ENCODE assay signal across 19 cellular contexts in the genomic region with DNA sequence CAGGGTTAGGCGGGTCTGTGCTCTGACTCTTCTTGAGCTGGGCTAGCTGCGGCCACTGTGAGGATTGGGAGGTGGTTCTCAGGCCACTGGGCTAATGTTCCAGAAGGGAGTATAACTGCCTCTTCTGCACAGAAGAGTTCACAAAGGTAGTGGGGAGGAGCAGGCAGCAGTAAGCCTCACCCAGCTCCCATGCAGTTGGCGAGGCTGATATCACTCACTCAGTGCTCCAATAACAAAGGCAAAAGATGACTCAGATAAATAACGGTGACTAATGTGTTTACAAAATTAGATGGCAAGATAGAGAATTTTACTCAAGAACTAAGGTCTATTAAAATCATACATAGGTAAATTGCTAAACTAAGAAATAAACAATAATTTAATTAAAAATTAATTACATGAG.
DNase-seq lines count a peak whose midpoint lies in the region; ATAC-seq, FAIRE-seq and TF ChIP-seq lines count a peak whose summit lies in the region.
"Had no signal": no experiment of that assay in that cellular context is flagged by ENCODE, and none has a peak within 500 bp of the region (broad histone marks: within the 10 kb centered on the region; RNA-seq: fewer than 3 reads in every experiment).

No MANE protein-coding gene starts in this region.

- ATAC-seq in HG03432 (IDR thresholded peaks at IDR 0.05; ENCODE audit: unreplicated experiment) = peak; percentile 12
- ATAC-seq in WTC11 = no peak
- no peak for ATAC-seq in psoas muscle
- ATAC-seq: HepG2 had no signal

- no peak overlapping the region for H3K4me3 ChIP-seq in SJSA1
- no peak overlapping the region for H3K4me3 ChIP-seq in endothelial cell of umbilical vein (replicated peaks in 1 of 3; ENCODE audit: insufficient read depth in 1 of 3, low read depth in 1 of 3, low read length in 3 of 3)
- H3K4me3 ChIP-seq in psoas muscle = no peak overlapping the region

- H3K4me1 Mint-ChIP-seq in WTC11 = no peaks in the 10 kb centered on the region
- H3K4me1 Mint-ChIP-seq: CD14-positive monocyte, H9 had no signal

- WGBS in psoas muscle, 3 donors = 93 to 94% (median 94%) methylated on average over 4 of the region's 4 CpGs

- CTCF ChIA-PET in endothelial cell of umbilical vein (lab: Charles Lee) = no interaction called here
- CTCF ChIA-PET in WTC11 (lab: Charles Lee) = no interaction called here

- POLR2A ChIA-PET in endothelial cell of umbilical vein (lab: Charles Lee) (no interaction called here), WTC11 (lab: Charles Lee) (no interaction called here)

- BruUV-seq in endothelial cell of umbilical vein (replicated peaks; lab: Mats Ljungman, UMichigan) = no TSS peak

- peaks cover 23% of the 10 kb centered on the region for H3K9me3 Mint-ChIP-seq in WTC11

- H3K36me3 Mint-ChIP-seq in WTC11 = no peaks in the 10 kb centered on the region

- H3K9me3 ChIP-seq in SJSA1 (replicated peaks) (no peaks in the 10 kb centered on the region), endothelial cell of umbilical vein (replicated peaks; ENCODE audit: control insufficient read depth, insufficient read depth, low read length) (no peaks in the 10 kb centered on the region), psoas muscle (no peaks in the 10 kb centered on the region)

- peak overlapping the region; percentile 53 for H2AFZ ChIP-seq in endothelial cell of umbilical vein (ENCODE audit: low read depth, low read length)

- TF ChIP-seq CTCF in endothelial cell of umbilical vein (IDR thresholded peaks at IDR 0.05; ENCODE audit: extremely low read depth in 1 of 2, insufficient read depth in 1 of 2, low read depth in 1 of 2, low read length in 2 of 2) = no peak
- TF ChIP-seq CTCF in WTC11 (IDR thresholded peaks at IDR 0.05) = no peak
- no peak for TF ChIP-seq CTCF in psoas muscle (IDR thresholded peaks at IDR 0.05)

- no peak overlapping the region for H3K4me2 ChIP-seq in endothelial cell of umbilical vein (ENCODE audit: insufficient read depth, low read length)
- H3K4me2 ChIP-seq: KMS-11 had no signal

- H3K9me1 ChIP-seq in endothelial cell of umbilical vein (replicated peaks; ENCODE audit: control insufficient read depth, extremely low read depth, insufficient read depth, low read length) = no peaks in the 10 kb centered on the region

- H3K27ac ChIP-seq in SJSA1 = no peak overlapping the region
- no peak overlapping the region for H3K27ac ChIP-seq in endothelial cell of umbilical vein (ENCODE audit: insufficient read depth, low read depth, low read length)
- H3K27ac ChIP-seq in psoas muscle = no peak overlapping the region
- H3K27ac ChIP-seq: KMS-11, RWPE1 had no signal

- no peak for TF ChIP-seq POLR2A in endothelial cell of umbilical vein (IDR thresholded peaks at IDR 0.05; ENCODE audit: low read depth, low read length)

- intact Hi-C loops in endothelial cell of umbilical vein (cut with micrococcal nuclease) = no loop called here
- intact Hi-C loops in psoas muscle (cut with DNase I) = no loop called here

- H3K9ac ChIP-seq in endothelial cell of umbilical vein (replicated peaks; ENCODE audit: extremely low read depth, insufficient read depth, low read length) = no peak overlapping the region
- H3K9ac ChIP-seq: KMS-11 had no signal

- no peaks in the 10 kb centered on the region for H3K27me3 Mint-ChIP-seq in WTC11 (ENCODE audit: low read depth)

- no peaks in the 10 kb centered on the region for H3K27me3 ChIP-seq in SJSA1 (replicated peaks)
- H3K27me3 ChIP-seq in endothelial cell of umbilical vein (ENCODE audit: control insufficient read depth in 2 of 2, insufficient read depth in 2 of 2, low read length in 2 of 2) = no peaks in the 10 kb centered on the region
- H3K27me3 ChIP-seq in psoas muscle (ENCODE audit: insufficient read depth in 3 of 3, low read length in 2 of 3) = no peaks in the 10 kb centered on the region

- H3K36me3 ChIP-seq in SJSA1 = no peaks in the 10 kb centered on the region
- H3K36me3 ChIP-seq in endothelial cell of umbilical vein (ENCODE audit: control insufficient read depth in 2 of 2, extremely low read depth in 1 of 2, insufficient read depth in 2 of 2, low read length in 2 of 2) = no peaks in the 10 kb centered on the region
- no peaks in the 10 kb centered on the region for H3K36me3 ChIP-seq in psoas muscle (ENCODE audit: insufficient read depth in 1 of 2, low read depth in 1 of 2)

- no peaks in the 10 kb centered on the region for H4K20me1 ChIP-seq in endothelial cell of umbilical vein (replicated peaks; ENCODE audit: control insufficient read depth, extremely low read depth, insufficient read depth, low read length)

- DNase-seq in SJSA1 (ENCODE audit: low read depth in 1 of 2, low spot score in 2 of 2) (peak; percentile 42 to 53), endothelial cell of umbilical vein (ENCODE audit: low read depth, low spot score) (peak; percentile 18), WTC11 (ENCODE audit: low spot score) (no peak), T-helper 1 cell (no peak), NCI-H510A treated with DMSO at 0.1 percent for 48 hours (lab: John Stamatoyannopoulos, UW) (no peak), psoas muscle (no peak)
- DNase-seq: EL, H9, NCI-H1092 treated with DMSO at 0.1 percent for 48 hours, NCI-H1694 treated with DMSO at 0.1 percent for 48 hours, NCI-H2107, NCI-H226, NCI-H69 had no signal

- no peak overlapping the region for H3K4me3 Mint-ChIP-seq in WTC11
- H3K4me3 Mint-ChIP-seq: CD14-positive monocyte, H9 had no signal

- FAIRE-seq in endothelial cell of umbilical vein (lab: Jason Lieb, UNC) = peak; percentile 63
- FAIRE-seq: GM19239, HepG2 had no signal

- H3K4me1 ChIP-seq in SJSA1 (replicated peaks) (peaks cover 5% of the 10 kb centered on the region; the same call in 1 of the 2 replicates), endothelial cell of umbilical vein (ENCODE audit: control insufficient read depth, extremely low read depth, insufficient read depth, low read length) (no peaks in the 10 kb centered on the region), psoas muscle (no peaks in the 10 kb centered on the region)

- no peaks in the 10 kb centered on the region for H3K79me2 ChIP-seq in endothelial cell of umbilical vein (ENCODE audit: control insufficient read depth, insufficient read depth, low read length)

- dilution Hi-C loops in endothelial cell of umbilical vein (cut with MboI; ENCODE audit: extremely low pct_ligation_motif_present, low sequenced_read_pairs) = no loop called here

- H3K27ac Mint-ChIP-seq in WTC11 = no peak overlapping the region
- H3K27ac Mint-ChIP-seq: CD14-positive monocyte, H9 had no signal

TF ChIP-seq in endothelial cell of umbilical vein, 7 proteins besides CTCF, POLR2A, EP300 and RAD21:
- no peak for TF ChIP-seq MAX (IDR thresholded peaks at IDR 0.05; ENCODE audit: insufficient read depth, insufficient read length)
- TF ChIP-seq MYC (IDR thresholded peaks at IDR 0.05; ENCODE audit: low read depth, low read length) = no peak
- peak; percentile 57 for TF ChIP-seq GATA2 (IDR thresholded peaks at IDR 0.05; ENCODE audit: insufficient read depth, insufficient read length, low read depth, low read length)
- TF ChIP-seq JUN (IDR thresholded peaks at IDR 0.05; ENCODE audit: borderline replicate concordance, insufficient read depth, insufficient read length, low read depth) = peak; percentile 38
- peak; percentile 35 for TF ChIP-seq FOS (IDR thresholded peaks at IDR 0.05; ENCODE audit: borderline replicate concordance, insufficient read depth, low read length)
- TF ChIP-seq POLR2AphosphoS5 (IDR thresholded peaks at IDR 0.05; ENCODE audit: insufficient read depth, low read depth, low read length) = no peak
- no peak for TF ChIP-seq EZH2 (IDR thresholded peaks at IDR 0.05; ENCODE audit: borderline replicate concordance, low read depth, low read length, severe bottlenecking)
TF ChIP-seq in endothelial cell of umbilical vein: peak in this region for 3.

TF ChIP-seq in WTC11, 78 proteins besides CTCF, POLR2A, EP300 and RAD21:
- TF ChIP-seq, protein P1, sequence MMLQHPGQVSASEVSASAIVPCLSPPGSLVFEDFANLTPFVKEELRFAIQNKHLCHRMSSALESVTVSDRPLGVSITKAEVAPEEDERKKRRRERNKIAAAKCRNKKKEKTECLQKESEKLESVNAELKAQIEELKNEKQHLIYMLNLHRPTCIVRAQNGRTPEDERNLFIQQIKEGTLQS (CRISPR knock-in tag; conservative IDR thresholded peaks at IDR 0.05) = no peak
- TF ChIP-seq GRHL2 (CRISPR knock-in tag; IDR thresholded peaks at IDR 0.05; ENCODE audit: insufficient replicate concordance, severe bottlenecking) = no peak
- no peak for TF ChIP-seq CREB1 (CRISPR knock-in tag; IDR thresholded peaks at IDR 0.05)
- no peak for TF ChIP-seq OVOL2 (CRISPR knock-in tag; IDR thresholded peaks at IDR 0.05; ENCODE audit: borderline replicate concordance)
- TF ChIP-seq, protein P2, sequence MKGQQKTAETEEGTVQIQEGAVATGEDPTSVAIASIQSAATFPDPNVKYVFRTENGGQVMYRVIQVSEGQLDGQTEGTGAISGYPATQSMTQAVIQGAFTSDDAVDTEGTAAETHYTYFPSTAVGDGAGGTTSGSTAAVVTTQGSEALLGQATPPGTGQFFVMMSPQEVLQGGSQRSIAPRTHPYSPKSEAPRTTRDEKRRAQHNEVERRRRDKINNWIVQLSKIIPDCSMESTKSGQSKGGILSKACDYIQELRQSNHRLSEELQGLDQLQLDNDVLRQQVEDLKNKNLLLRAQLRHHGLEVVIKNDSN (CRISPR knock-in tag; IDR thresholded peaks at IDR 0.05) = no peak

Comparison
In these comparisons a context has a peak if more than half of its experiments do, and no peak if none do; other contexts are left out.
1. DNase-seq: peak in SJSA1 (2 of 2) and endothelial cell of umbilical vein (single experiment); none in WTC11 (single experiment), T-helper 1 cell (0 of 5), NCI-H510A treated with DMSO at 0.1 percent for 48 hours (single experiment) and psoas muscle (0 of 2).